Comparison of ENCODE assay signal across 8 cellular contexts in the genomic region with DNA sequence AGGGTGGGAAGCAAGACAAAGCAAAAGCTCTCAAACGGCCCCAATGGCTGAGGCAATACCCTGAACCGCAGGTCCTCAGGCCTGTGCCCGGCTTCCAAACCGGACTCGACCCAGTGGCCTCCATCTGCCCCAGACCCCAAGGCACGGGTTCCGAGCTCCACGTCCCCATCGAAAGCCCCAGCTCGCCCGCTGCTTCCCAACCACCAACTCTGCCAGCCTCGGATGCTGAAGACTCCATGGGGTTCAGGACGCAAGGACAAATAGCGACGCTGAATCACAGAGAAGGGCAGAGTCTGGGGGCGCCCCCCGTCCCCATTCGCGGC. TPM values are rescaled to one million over a fixed set of nuclear protein-coding genes. Genes with fewer than 3 reads are reported as not detected.
A peak's percentile ranks its signal among the peaks of the same experiment; 100 is the strongest.
DNase-seq lines count a peak whose midpoint lies in the region; ATAC-seq lines count a peak whose summit lies in the region.

No MANE protein-coding gene starts in this region.

- no peaks in the 10 kb centered on the region for H3K9me3 ChIP-seq in iPS-18a (ENCODE audit: control insufficient read depth, low read depth, low read length)

- peak overlapping the region; percentile 81 for H3K9ac ChIP-seq in iPS-18a (ENCODE audit: low read length)

- peak overlapping the region; percentile 92 for H3K4me3 ChIP-seq in iPS-18a (ENCODE audit: low read length)

- no peaks in the 10 kb centered on the region for H3K27me3 Mint-ChIP-seq in activated T-helper 17 cell treated with anti-CD3 and anti-CD28 coated beads, Interleukin-2, amount 50 U/mL, for 72 hours
- H3K27me3 Mint-ChIP-seq in stimulated activated naive CD8-positive, alpha-beta T cell treated with anti-CD3 and anti-CD28 coated beads, Interleukin-15, amount 100 ng/mL, for 72 hours: no peaks in the 10 kb centered on the region

- peaks cover 20% of the 10 kb centered on the region for H3K36me3 ChIP-seq in iPS-18a (ENCODE audit: control insufficient read depth, low read depth, low read length)

- peak overlapping the region; percentile 90 for H3K4me3 Mint-ChIP-seq in activated T-helper 17 cell treated with anti-CD3 and anti-CD28 coated beads, Interleukin-2, amount 50 U/mL, for 72 hours
- H3K4me3 Mint-ChIP-seq in stimulated activated naive CD8-positive, alpha-beta T cell treated with anti-CD3 and anti-CD28 coated beads, Interleukin-15, amount 100 ng/mL, for 72 hours: peak overlapping the region; percentile 92

- H3K36me3 Mint-ChIP-seq in activated T-helper 17 cell treated with anti-CD3 and anti-CD28 coated beads, Interleukin-2, amount 50 U/mL, for 72 hours (ENCODE audit: low read depth): peaks cover 63% of the 10 kb centered on the region

- H3K9me3 Mint-ChIP-seq in activated T-helper 17 cell treated with anti-CD3 and anti-CD28 coated beads, Interleukin-2, amount 50 U/mL, for 72 hours: no peaks in the 10 kb centered on the region
- H3K9me3 Mint-ChIP-seq in stimulated activated naive CD8-positive, alpha-beta T cell treated with anti-CD3 and anti-CD28 coated beads, Interleukin-15, amount 100 ng/mL, for 72 hours: peaks cover 0 to under 1% of the 10 kb centered on the region in 2 donors

- peaks cover 6% of the 10 kb centered on the region for H3K4me1 ChIP-seq in iPS-18a (ENCODE audit: control insufficient read depth, low read depth, low read length)

- H3K4me1 Mint-ChIP-seq in activated T-helper 17 cell treated with anti-CD3 and anti-CD28 coated beads, Interleukin-2, amount 50 U/mL, for 72 hours: peaks cover 29% of the 10 kb centered on the region
- peaks cover 86% of the 10 kb centered on the region for H3K4me1 Mint-ChIP-seq in stimulated activated naive CD8-positive, alpha-beta T cell treated with anti-CD3 and anti-CD28 coated beads, Interleukin-15, amount 100 ng/mL, for 72 hours

- peak; percentile 6 for ATAC-seq in HG03097 (IDR thresholded peaks at IDR 0.05; ENCODE audit: low FRiP score, unreplicated experiment)
- ATAC-seq in activated T-helper 17 cell treated with anti-CD3 and anti-CD28 coated beads, Interleukin-2, amount 50 U/mL, for 72 hours (replicated peaks): peak; percentile 3
- ATAC-seq in stimulated activated naive CD8-positive, alpha-beta T cell treated with anti-CD3 and anti-CD28 coated beads, Interleukin-15, amount 100 ng/mL, for 72 hours: peak; percentile 8
- ATAC-seq in GM21723 (IDR thresholded peaks at IDR 0.05; ENCODE audit: unreplicated experiment): no peak
- no peak for ATAC-seq in HG02970 (IDR thresholded peaks at IDR 0.05; ENCODE audit: low FRiP score, unreplicated experiment)

- no peak overlapping the region for H3K27ac ChIP-seq in iPS-18a (ENCODE audit: low read length)

- no peak for DNase-seq in stimulated activated naive CD8-positive, alpha-beta T cell treated with anti-CD3 and anti-CD28 coated beads, Interleukin-15, amount 100 ng/mL, for 72 hours
- no peak for DNase-seq in stimulated activated naive CD4-positive, alpha-beta T cell (lab: John Stamatoyannopoulos, UW)
- DNase-seq in central memory CD4-positive, alpha-beta T cell: no peak

- H3K27ac Mint-ChIP-seq in activated T-helper 17 cell treated with anti-CD3 and anti-CD28 coated beads, Interleukin-2, amount 50 U/mL, for 72 hours: peak overlapping the region; percentile 65
- peak overlapping the region; percentile 10 to 97 for H3K27ac Mint-ChIP-seq in stimulated activated naive CD8-positive, alpha-beta T cell treated with anti-CD3 and anti-CD28 coated beads, Interleukin-15, amount 100 ng/mL, for 72 hours

- no peaks in the 10 kb centered on the region for H3K27me3 ChIP-seq in iPS-18a (ENCODE audit: control insufficient read depth, insufficient read depth, low read length)

RNA-seq across cellular contexts. Expression of gene POLR2E, which starts 0.6 kb away (rescaled TPM):
- total RNA-seq in activated T-helper 17 cell treated with anti-CD3 and anti-CD28 coated beads, Interleukin-2, amount 50 U/mL, for 72 hours: 100 to 1,000 TPM; 155 to 248 TPM

RNA-seq across cellular contexts. Expression of gene GPX4, which starts 9.2 kb away (rescaled TPM):
- 100 to 1,000 TPM; 110 to 170 TPM for total RNA-seq in activated T-helper 17 cell treated with anti-CD3 and anti-CD28 coated beads, Interleukin-2, amount 50 U/mL, for 72 hours

RNA-seq across cellular contexts. Expression of gene ARHGAP45, which starts 27.6 kb away (rescaled TPM):
- total RNA-seq in activated T-helper 17 cell treated with anti-CD3 and anti-CD28 coated beads, Interleukin-2, amount 50 U/mL, for 72 hours: 100 to 1,000 TPM; 211 to 310 TPM

RNA-seq across cellular contexts. Expression of gene ABCA7, which starts 54.7 kb away (rescaled TPM):
- 10 to 100 TPM; 21.8 to 31.2 TPM for total RNA-seq in activated T-helper 17 cell treated with anti-CD3 and anti-CD28 coated beads, Interleukin-2, amount 50 U/mL, for 72 hours

Comparison
In these comparisons a context has a peak if more than half of its experiments do, and no peak if none do; other contexts are left out.
1. ATAC-seq: peak in HG03097 (single experiment), activated T-helper 17 cell treated with anti-CD3 and anti-CD28 coated beads, Interleukin-2, amount 50 U/mL, for 72 hours (single experiment) and stimulated activated naive CD8-positive, alpha-beta T cell treated with anti-CD3 and anti-CD28 coated beads, Interleukin-15, amount 100 ng/mL, for 72 hours (single experiment); none in GM21723 (single experiment) and HG02970 (single experiment).